Comparison of ENCODE assay signal across 1 cellular context in the genomic region with DNA sequence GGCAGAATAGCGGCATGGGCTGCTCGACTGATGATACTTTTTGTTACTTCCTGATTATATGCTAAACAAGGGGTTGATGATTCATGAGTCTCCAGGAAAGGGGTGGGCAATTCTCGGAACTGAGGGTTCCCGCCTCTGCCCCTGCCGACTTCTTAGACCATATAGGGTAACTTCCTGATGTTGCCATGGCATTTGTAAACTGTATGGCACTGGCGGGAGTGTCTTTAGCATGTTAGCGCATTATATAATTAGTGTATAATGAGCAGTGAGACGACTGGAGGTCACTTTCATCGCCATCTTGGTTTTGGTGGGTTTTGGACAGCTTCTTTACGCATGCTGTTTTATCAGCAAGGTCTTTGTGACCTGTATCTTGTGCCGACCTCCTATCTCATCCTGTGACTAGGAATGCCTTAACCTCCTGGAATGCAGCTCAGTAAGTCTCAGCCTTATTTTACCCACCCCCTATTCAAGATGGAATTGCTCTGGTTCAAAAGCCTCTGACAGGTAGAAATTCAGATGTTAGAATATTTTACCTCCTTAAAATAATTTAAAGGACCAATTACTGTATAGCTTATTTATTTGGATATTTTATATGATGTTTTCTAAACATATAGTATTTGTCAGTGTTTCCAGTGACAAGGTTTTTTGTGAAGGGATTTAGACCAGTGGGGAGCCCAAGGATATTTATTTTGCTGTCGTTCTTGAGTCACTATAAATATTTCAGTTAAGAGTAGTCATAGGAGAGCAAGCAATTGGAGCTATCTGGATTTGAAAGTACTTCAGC.
TF ChIP-seq lines count a peak whose summit lies in the region.

No MANE protein-coding gene starts in this region.

TF ChIP-seq in K562, 482 proteins besides CTCF, POLR2A, EP300 and RAD21 (continued from another document and continues in another):
- TF ChIP-seq ZNF780A (CRISPR knock-in tag; IDR thresholded peaks at IDR 0.05) (no peak), DMBX1 (CRISPR knock-in tag; IDR thresholded peaks at IDR 0.05; ENCODE audit: borderline replicate concordance) (peak; percentile 93), MAFF (IDR thresholded peaks at IDR 0.05; ENCODE audit: low read length) (peak; percentile 15; the same call in 1 of the 2 replicates), NR2C2 (CRISPR knock-in tag; IDR thresholded peaks at IDR 0.05) (no peak), NR2C2 (tag; IDR thresholded peaks at IDR 0.05) (peak; percentile 90), ZBTB17 (CRISPR knock-in tag; IDR thresholded peaks at IDR 0.05) (peak; percentile 65; the same call in 1 of the 2 replicates), RFX5 (IDR thresholded peaks at IDR 0.05; ENCODE audit: low read depth, low read length) (peak; percentile 68), FOXP1 (CRISPR knock-in tag; IDR thresholded peaks at IDR 0.05) (0 out of 2 replicates have a peak, but pooled peaks have one; percentile 50), SAFB2 (IDR thresholded peaks at IDR 0.05; ENCODE audit: borderline replicate concordance, low read depth, low read length, severe bottlenecking) (no peak), ZNF3 (CRISPR knock-in tag; IDR thresholded peaks at IDR 0.05) (no peak), ZNF239 (CRISPR knock-in tag; IDR thresholded peaks at IDR 0.05) (peak; percentile 88), TEAD1 (CRISPR knock-in tag; IDR thresholded peaks at IDR 0.05) (peak; percentile 76 to 97; a peak in 3 of 4 replicates), HSF4 (CRISPR knock-in tag; IDR thresholded peaks at IDR 0.05; ENCODE audit: borderline replicate concordance) (peak; percentile 70; the same call in 1 of the 2 replicates), DNMT1 (IDR thresholded peaks at IDR 0.05) (no peak), DPF2 (IDR thresholded peaks at IDR 0.05) (peak; percentile 86), ZNF134 (CRISPR knock-in tag; conservative IDR thresholded peaks at IDR 0.05) (peak; percentile 56)
- TF ChIP-seq, protein P1, sequence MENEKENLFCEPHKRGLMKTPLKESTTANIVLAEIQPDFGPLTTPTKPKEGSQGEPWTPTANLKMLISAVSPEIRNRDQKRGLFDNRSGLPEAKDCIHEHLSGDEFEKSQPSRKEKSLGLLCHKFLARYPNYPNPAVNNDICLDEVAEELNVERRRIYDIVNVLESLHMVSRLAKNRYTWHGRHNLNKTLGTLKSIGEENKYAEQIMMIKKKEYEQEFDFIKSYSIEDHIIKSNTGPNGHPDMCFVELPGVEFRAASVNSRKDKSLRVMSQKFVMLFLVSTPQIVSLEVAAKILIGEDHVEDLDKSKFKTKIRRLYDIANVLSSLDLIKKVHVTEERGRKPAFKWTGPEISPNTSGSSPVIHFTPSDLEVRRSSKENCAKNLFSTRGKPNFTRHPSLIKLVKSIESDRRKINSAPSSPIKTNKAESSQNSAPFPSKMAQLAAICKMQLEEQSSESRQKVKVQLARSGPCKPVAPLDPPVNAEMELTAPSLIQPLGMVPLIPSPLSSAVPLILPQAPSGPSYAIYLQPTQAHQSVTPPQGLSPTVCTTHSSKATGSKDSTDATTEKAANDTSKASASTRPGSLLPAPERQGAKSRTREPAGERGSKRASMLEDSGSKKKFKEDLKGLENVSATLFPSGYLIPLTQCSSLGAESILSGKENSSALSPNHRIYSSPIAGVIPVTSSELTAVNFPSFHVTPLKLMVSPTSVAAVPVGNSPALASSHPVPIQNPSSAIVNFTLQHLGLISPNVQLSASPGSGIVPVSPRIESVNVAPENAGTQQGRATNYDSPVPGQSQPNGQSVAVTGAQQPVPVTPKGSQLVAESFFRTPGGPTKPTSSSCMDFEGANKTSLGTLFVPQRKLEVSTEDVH (IDR thresholded peaks at IDR 0.05; ENCODE audit: low read depth, partially characterized antibody): peak; percentile 94
- TF ChIP-seq, protein P2, sequence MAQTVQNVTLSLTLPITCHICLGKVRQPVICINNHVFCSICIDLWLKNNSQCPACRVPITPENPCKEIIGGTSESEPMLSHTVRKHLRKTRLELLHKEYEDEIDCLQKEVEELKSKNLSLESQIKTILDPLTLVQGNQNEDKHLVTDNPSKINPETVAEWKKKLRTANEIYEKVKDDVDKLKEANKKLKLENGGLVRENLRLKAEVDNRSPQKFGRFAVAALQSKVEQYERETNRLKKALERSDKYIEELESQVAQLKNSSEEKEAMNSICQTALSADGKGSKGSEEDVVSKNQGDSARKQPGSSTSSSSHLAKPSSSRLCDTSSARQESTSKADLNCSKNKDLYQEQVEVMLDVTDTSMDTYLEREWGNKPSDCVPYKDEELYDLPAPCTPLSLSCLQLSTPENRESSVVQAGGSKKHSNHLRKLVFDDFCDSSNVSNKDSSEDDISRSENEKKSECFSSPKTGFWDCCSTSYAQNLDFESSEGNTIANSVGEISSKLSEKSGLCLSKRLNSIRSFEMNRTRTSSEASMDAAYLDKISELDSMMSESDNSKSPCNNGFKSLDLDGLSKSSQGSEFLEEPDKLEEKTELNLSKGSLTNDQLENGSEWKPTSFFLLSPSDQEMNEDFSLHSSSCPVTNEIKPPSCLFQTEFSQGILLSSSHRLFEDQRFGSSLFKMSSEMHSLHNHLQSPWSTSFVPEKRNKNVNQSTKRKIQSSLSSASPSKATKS (CRISPR knock-in tag; IDR thresholded peaks at IDR 0.05): 0 out of 2 replicates have a peak, but pooled peaks have one; percentile 70
- TF ChIP-seq, protein P3, sequence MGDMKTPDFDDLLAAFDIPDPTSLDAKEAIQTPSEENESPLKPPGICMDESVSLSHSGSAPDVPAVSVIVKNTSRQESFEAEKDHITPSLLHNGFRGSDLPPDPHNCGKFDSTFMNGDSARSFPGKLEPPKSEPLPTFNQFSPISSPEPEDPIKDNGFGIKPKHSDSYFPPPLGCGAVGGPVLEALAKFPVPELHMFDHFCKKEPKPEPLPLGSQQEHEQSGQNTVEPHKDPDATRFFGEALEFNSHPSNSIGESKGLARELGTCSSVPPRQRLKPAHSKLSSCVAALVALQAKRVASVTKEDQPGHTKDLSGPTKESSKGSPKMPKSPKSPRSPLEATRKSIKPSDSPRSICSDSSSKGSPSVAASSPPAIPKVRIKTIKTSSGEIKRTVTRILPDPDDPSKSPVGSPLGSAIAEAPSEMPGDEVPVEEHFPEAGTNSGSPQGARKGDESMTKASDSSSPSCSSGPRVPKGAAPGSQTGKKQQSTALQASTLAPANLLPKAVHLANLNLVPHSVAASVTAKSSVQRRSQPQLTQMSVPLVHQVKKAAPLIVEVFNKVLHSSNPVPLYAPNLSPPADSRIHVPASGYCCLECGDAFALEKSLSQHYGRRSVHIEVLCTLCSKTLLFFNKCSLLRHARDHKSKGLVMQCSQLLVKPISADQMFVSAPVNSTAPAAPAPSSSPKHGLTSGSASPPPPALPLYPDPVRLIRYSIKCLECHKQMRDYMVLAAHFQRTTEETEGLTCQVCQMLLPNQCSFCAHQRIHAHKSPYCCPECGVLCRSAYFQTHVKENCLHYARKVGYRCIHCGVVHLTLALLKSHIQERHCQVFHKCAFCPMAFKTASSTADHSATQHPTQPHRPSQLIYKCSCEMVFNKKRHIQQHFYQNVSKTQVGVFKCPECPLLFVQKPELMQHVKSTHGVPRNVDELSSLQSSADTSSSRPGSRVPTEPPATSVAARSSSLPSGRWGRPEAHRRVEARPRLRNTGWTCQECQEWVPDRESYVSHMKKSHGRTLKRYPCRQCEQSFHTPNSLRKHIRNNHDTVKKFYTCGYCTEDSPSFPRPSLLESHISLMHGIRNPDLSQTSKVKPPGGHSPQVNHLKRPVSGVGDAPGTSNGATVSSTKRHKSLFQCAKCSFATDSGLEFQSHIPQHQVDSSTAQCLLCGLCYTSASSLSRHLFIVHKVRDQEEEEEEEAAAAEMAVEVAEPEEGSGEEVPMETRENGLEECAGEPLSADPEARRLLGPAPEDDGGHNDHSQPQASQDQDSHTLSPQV (IDR thresholded peaks at IDR 0.05): peak; percentile 94
- TF ChIP-seq, protein P4, sequence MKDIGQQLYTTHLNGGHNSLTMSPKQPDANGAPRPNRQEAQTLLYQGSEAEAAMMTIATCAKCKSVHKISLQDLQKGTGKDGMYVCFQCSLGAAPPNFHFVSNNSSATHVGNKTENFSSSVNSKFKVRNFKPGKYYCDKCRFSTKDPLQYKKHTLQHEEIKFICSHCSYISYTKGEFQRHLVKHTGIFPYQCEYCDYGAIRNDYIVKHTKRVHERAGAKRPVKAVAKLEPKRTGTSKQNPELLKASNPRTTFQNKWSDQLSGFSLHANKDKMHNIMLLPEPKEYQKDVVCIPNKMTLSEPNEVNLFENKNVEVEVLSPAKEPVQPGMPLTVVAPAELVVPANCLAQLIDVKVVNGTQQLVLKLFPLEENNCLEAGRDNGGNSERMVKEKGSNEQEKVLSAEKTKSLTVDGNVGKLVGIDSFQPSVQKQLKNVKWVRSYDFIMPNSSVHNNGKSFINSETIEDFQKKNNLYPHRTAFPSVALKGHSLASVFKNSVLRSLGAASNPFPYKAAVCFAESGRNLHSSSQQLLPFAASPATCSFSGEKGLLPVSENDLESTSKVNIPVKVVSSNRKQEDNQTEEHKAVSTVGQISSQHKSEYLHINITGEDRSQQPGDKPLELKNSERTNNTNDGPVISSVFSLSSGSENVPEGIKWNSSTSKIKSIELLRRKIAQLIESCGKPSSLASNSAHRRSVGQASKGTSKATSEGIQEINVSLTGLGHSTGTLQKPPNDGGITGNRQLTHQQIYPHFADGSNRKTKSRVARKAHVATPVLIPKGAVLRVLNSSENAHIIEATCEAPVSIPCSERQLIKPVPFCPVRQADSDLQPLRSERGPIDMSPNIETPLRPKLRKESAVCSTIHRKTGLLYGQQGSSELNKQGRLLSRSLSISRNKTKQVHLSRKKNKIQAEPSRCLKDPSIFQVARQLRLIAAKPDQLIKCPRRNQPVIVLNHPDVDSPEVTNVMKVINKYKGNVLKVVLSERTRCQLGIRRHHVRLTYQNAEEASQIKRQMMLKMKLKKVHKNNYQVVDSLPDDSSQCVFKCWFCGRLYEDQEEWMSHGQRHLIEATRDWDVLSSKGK (CRISPR knock-in tag; IDR thresholded peaks at IDR 0.05): peak; percentile 84
- TF ChIP-seq, protein P5, sequence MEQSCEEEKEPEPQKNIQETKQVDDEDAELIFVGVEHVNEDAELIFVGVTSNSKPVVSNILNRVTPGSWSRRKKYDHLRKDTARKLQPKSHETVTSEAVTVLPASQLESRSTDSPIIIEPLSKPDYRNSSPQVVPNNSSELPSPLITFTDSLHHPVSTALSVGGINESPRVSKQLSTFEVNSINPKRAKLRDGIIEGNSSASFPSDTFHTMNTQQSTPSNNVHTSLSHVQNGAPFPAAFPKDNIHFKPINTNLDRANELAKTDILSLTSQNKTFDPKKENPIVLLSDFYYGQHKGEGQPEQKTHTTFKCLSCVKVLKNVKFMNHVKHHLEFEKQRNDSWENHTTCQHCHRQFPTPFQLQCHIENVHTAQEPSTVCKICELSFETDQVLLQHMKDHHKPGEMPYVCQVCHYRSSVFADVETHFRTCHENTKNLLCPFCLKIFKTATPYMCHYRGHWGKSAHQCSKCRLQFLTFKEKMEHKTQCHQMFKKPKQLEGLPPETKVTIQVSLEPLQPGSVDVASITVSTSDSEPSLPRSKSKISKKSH (CRISPR knock-in tag; IDR thresholded peaks at IDR 0.05): peak; percentile 79; the same call in 1 of the 2 replicates
- TF ChIP-seq, protein P6, sequence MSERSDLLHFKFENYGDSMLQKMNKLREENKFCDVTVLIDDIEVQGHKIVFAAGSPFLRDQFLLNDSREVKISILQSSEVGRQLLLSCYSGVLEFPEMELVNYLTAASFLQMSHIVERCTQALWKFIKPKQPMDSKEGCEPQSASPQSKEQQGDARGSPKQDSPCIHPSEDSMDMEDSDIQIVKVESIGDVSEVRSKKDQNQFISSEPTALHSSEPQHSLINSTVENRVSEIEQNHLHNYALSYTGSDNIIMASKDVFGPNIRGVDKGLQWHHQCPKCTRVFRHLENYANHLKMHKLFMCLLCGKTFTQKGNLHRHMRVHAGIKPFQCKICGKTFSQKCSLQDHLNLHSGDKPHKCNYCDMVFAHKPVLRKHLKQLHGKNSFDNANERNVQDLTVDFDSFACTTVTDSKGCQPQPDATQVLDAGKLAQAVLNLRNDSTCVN (CRISPR knock-in tag; IDR thresholded peaks at IDR 0.05): peak; percentile 89; the same call in 1 of the 2 replicates
